ENCODE assay signal across 8 cellular contexts in the genomic region with DNA sequence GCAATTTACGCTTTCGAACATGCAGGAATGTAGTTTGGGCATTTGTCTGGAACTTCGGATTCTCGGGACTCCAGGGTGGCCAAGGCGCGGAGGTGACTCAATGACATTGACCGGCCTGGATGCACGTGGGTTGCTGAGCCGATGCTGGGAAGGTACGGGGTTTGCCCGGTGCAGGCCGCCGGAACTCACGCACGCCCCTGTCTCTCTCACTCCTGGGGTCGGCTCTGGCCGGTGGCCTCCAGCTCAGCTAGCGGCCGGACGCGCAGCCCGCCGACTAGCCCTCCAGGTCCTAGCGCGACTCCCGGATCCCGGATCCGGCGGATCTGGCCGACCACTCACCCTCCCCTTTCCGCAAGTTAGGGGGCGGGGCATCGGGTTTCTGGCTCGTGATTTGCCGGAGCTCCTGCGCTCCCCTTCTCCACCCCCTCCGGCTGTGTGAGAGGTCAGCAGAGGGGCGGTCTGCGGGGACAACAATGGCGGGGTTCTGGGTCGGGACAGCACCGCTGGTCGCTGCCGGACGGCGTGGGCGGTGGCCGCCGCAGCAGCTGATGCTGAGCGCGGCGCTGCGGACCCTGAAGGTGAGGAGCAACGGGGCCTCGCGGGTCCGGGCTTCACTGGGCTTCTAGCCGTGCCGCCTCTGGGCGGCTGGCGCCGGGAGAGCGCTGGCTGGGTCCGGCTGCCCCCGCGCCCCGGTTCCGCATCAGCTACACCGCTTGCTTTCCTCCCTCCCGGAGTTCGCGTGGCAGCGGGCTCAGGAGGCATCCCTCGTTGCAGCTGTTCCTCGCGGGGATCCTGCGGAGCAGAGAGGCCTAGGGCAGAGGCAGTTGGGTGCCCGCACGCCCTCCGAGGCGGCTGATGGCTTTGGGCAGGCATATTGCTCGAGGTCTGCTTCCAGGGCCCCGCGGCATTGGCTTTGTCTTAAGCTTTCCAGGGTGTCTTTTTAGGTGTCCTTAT. TPM values are rescaled to one million over a fixed set of nuclear protein-coding genes. Genes with fewer than 3 reads are reported as not detected.
A peak's percentile ranks its signal among the peaks of the same experiment; 100 is the strongest.
DNase-seq lines count a peak whose midpoint lies in the region; ATAC-seq and TF ChIP-seq lines count a peak whose summit lies in the region.

A gene with protein sequence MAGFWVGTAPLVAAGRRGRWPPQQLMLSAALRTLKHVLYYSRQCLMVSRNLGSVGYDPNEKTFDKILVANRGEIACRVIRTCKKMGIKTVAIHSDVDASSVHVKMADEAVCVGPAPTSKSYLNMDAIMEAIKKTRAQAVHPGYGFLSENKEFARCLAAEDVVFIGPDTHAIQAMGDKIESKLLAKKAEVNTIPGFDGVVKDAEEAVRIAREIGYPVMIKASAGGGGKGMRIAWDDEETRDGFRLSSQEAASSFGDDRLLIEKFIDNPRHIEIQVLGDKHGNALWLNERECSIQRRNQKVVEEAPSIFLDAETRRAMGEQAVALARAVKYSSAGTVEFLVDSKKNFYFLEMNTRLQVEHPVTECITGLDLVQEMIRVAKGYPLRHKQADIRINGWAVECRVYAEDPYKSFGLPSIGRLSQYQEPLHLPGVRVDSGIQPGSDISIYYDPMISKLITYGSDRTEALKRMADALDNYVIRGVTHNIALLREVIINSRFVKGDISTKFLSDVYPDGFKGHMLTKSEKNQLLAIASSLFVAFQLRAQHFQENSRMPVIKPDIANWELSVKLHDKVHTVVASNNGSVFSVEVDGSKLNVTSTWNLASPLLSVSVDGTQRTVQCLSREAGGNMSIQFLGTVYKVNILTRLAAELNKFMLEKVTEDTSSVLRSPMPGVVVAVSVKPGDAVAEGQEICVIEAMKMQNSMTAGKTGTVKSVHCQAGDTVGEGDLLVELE (plus strand): TSS at position 446 of the 954 bp plus-strand sequence. CDS start 28 bp downstream, at position 474.

- peak; percentile 94 for DNase-seq in EH (ENCODE audit: low read depth)
- peak; percentile 96 for DNase-seq in GM23248
- DNase-seq in LHCN-M2 (ENCODE audit: low read depth) = peak; percentile 95
- peak; percentile 30 for DNase-seq in SIG-M5 (lab: John Stamatoyannopoulos, UW)
- peak; percentile 64 for DNase-seq in activated gamma-delta T cell treated with anti-CD3 and anti-CD28 coated beads, Interleukin-2, amount 50 U/mL, for 16 hours (ENCODE audit: low read depth)
- peak; percentile 94 to 98 for DNase-seq in foreskin fibroblast
- peak; percentile 77 to 83 for DNase-seq in stimulated activated naive CD8-positive, alpha-beta T cell treated with anti-CD3 and anti-CD28 coated beads, Interleukin-15, amount 100 ng/mL, for 72 hours

- no peaks in the 10 kb centered on the region for H3K9me3 ChIP-seq in GM23248 (ENCODE audit: low read depth)
- H3K9me3 ChIP-seq in neural cell (ENCODE audit: low read length) = no peaks in the 10 kb centered on the region

- peak within 1 kb of the TSS; percentile 89 to 91 for H3K27ac Mint-ChIP-seq in stimulated activated naive CD8-positive, alpha-beta T cell treated with anti-CD3 and anti-CD28 coated beads, Interleukin-15, amount 100 ng/mL, for 72 hours

- H3K4me3 Mint-ChIP-seq in stimulated activated naive CD8-positive, alpha-beta T cell treated with anti-CD3 and anti-CD28 coated beads, Interleukin-15, amount 100 ng/mL, for 72 hours = peak within 1 kb of the TSS; percentile 93 to 95

- TF ChIP-seq RAD21 in neural cell (conservative IDR thresholded peaks at IDR 0.05) = no peak

- no peaks in the 10 kb centered on the region for H4K20me1 ChIP-seq in GM23248 (ENCODE audit: insufficient read depth)
- no peaks in the 10 kb centered on the region for H4K20me1 ChIP-seq in neural cell (ENCODE audit: insufficient read depth)

- H3K4me2 ChIP-seq in GM23248 (ENCODE audit: unreplicated experiment) = peak within 1 kb of the TSS; percentile 96
- H3K4me2 ChIP-seq in neural cell (ENCODE audit: low read length) = peak within 1 kb of the TSS; percentile 87

- no peaks in the 10 kb centered on the region for H3K27me3 ChIP-seq in GM23248 (replicated peaks; ENCODE audit: insufficient read depth)
- no peaks in the 10 kb centered on the region for H3K27me3 ChIP-seq in neural cell (ENCODE audit: insufficient read depth, low read depth, low read length)

- H3K36me3 ChIP-seq in GM23248 (ENCODE audit: low read depth) = no peaks in the 10 kb centered on the region
- H3K36me3 ChIP-seq in neural cell (ENCODE audit: insufficient read depth, low read length) = no peaks in the 10 kb centered on the region

- H2AFZ ChIP-seq in GM23248 = peak within 1 kb of the TSS; percentile 99
- peak within 1 kb of the TSS; percentile 77 for H2AFZ ChIP-seq in neural cell (ENCODE audit: low read depth, low read length)

- peaks cover 48% of the 10 kb centered on the region for H3K79me2 ChIP-seq in GM23248 (ENCODE audit: insufficient read depth)
- peaks cover 47% of the 10 kb centered on the region for H3K79me2 ChIP-seq in neural cell (replicated peaks; ENCODE audit: insufficient read depth, low read length)

- TF ChIP-seq EP300 in neural cell (conservative IDR thresholded peaks at IDR 0.05; ENCODE audit: poor library complexity, severe bottlenecking) = peak; percentile 27

- in situ Hi-C loops in GM23248 (cut with MboI) = no loop called here

- no peaks in the 10 kb centered on the region for H3K9me3 Mint-ChIP-seq in stimulated activated naive CD8-positive, alpha-beta T cell treated with anti-CD3 and anti-CD28 coated beads, Interleukin-15, amount 100 ng/mL, for 72 hours

- no peak for TF ChIP-seq CTCF in foreskin fibroblast (IDR thresholded peaks at IDR 0.05; ENCODE audit: low read depth, low read length)
- TF ChIP-seq CTCF in neural cell (IDR thresholded peaks at IDR 0.05; ENCODE audit: poor library complexity, severe bottlenecking) = peak; percentile 20

- H3K4me1 Mint-ChIP-seq in stimulated activated naive CD8-positive, alpha-beta T cell treated with anti-CD3 and anti-CD28 coated beads, Interleukin-15, amount 100 ng/mL, for 72 hours = peaks cover 36% of the 10 kb centered on the region

- H3K27ac ChIP-seq in GM23248 = peak within 1 kb of the TSS; percentile 74
- H3K27ac ChIP-seq in neural cell (ENCODE audit: low read length) = peak within 1 kb of the TSS; percentile 51

- ATAC-seq in stimulated activated naive CD8-positive, alpha-beta T cell treated with anti-CD3 and anti-CD28 coated beads, Interleukin-15, amount 100 ng/mL, for 72 hours = peak; percentile 86

- H3K9me2 ChIP-seq in GM23248 (ENCODE audit: insufficient read depth) = no peaks in the 10 kb centered on the region
- no peaks in the 10 kb centered on the region for H3K9me2 ChIP-seq in neural cell (ENCODE audit: insufficient read depth, low read length)

- no peaks in the 10 kb centered on the region for H3F3A ChIP-seq in GM23248 (ENCODE audit: insufficient read depth)
- H3F3A ChIP-seq in neural cell (ENCODE audit: insufficient read depth, low read length, poor library complexity, severe bottlenecking) = no peaks in the 10 kb centered on the region

- WGBS in GM23248 (ENCODE audit: low coverage in 1 of 2, low lambda C conversion rate in 2 of 2, missing lambda C conversion rate in 2 of 2), 2 experiments = 1% methylated on average over 49 to 64 of the region's 84 CpGs

- H3K9ac ChIP-seq in GM23248 (peak within 1 kb of the TSS; percentile 88), neural cell (ENCODE audit: low read length) (peak within 1 kb of the TSS; percentile 75)

- H3K4me1 ChIP-seq in GM23248 (ENCODE audit: insufficient read depth) = peaks cover 8% of the 10 kb centered on the region

- no peaks in the 10 kb centered on the region for H3K27me3 Mint-ChIP-seq in stimulated activated naive CD8-positive, alpha-beta T cell treated with anti-CD3 and anti-CD28 coated beads, Interleukin-15, amount 100 ng/mL, for 72 hours

- H3K4me3 ChIP-seq in GM23248 = peak within 1 kb of the TSS; percentile 96
- peak within 1 kb of the TSS; percentile 86 to 89 for H3K4me3 ChIP-seq in foreskin fibroblast (ENCODE audit: low read depth in 1 of 2, low read length in 2 of 2)
- peak within 1 kb of the TSS; percentile 88 for H3K4me3 ChIP-seq in neural cell (ENCODE audit: low read length)

TF ChIP-seq in neural cell, 6 proteins besides CTCF, POLR2A, EP300 and RAD21:
- TF ChIP-seq TAF1 (IDR thresholded peaks at IDR 0.05; ENCODE audit: low read depth) (no peak), SMC3 (conservative IDR thresholded peaks at IDR 0.05; ENCODE audit: poor library complexity) (no peak), POLR2AphosphoS5 (IDR thresholded peaks at IDR 0.05) (peak; percentile 75), EZH2 (IDR thresholded peaks at IDR 0.05; ENCODE audit: borderline replicate concordance, insufficient read depth, low read length, poor library complexity, severe bottlenecking) (no peak), MXI1 (conservative IDR thresholded peaks at IDR 0.05; ENCODE audit: poor library complexity, severe bottlenecking) (peak; percentile 86)
- TF ChIP-seq, protein P1, sequence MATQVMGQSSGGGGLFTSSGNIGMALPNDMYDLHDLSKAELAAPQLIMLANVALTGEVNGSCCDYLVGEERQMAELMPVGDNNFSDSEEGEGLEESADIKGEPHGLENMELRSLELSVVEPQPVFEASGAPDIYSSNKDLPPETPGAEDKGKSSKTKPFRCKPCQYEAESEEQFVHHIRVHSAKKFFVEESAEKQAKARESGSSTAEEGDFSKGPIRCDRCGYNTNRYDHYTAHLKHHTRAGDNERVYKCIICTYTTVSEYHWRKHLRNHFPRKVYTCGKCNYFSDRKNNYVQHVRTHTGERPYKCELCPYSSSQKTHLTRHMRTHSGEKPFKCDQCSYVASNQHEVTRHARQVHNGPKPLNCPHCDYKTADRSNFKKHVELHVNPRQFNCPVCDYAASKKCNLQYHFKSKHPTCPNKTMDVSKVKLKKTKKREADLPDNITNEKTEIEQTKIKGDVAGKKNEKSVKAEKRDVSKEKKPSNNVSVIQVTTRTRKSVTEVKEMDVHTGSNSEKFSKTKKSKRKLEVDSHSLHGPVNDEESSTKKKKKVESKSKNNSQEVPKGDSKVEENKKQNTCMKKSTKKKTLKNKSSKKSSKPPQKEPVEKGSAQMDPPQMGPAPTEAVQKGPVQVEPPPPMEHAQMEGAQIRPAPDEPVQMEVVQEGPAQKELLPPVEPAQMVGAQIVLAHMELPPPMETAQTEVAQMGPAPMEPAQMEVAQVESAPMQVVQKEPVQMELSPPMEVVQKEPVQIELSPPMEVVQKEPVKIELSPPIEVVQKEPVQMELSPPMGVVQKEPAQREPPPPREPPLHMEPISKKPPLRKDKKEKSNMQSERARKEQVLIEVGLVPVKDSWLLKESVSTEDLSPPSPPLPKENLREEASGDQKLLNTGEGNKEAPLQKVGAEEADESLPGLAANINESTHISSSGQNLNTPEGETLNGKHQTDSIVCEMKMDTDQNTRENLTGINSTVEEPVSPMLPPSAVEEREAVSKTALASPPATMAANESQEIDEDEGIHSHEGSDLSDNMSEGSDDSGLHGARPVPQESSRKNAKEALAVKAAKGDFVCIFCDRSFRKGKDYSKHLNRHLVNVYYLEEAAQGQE (IDR thresholded peaks at IDR 0.05; ENCODE audit: borderline replicate concordance) = no peak

RNA-seq across cellular contexts. Expression of the gene that starts here (rescaled TPM):
- 9.1 and 10.0 TPM in 2 replicates for total RNA-seq in GM23248 (2014; rRNA removed; shearing (Covaris generic))
- 9.6 and 11.3 TPM in 2 replicates for polyA plus RNA-seq in GM23248 (2016; fragmentation: Nextera tagmentation; extraction: Ambion mirVana)
- 7.9 and 10.5 TPM in 2 replicates for total RNA-seq in LHCN-M2 (2014; rRNA removed)
- 6.3 TPM for polyA plus RNA-seq in LHCN-M2 (2012)
- polyA plus RNA-seq in neural cell = 17.0 and 21.2 TPM in 2 replicates
- 219 and 258 TPM in 2 replicates for polyA minus RNA-seq in neural cell

Comparison
In these comparisons a context has a peak if more than half of its experiments do, and no peak if none do; other contexts are left out.
1. Peak in every context shown above with its lines: DNase-seq, ATAC-seq, H3K4me3 ChIP-seq and H3K27ac ChIP-seq.
2. DNase-seq: peak in every context shown above with its lines; median percentile 96 in GM23248; 96 in foreskin fibroblast; 95 in LHCN-M2; 94 in EH; 80 in stimulated activated naive CD8-positive, alpha-beta T cell treated with anti-CD3 and anti-CD28 coated beads, Interleukin-15, amount 100 ng/mL, for 72 hours; 64 in activated gamma-delta T cell treated with anti-CD3 and anti-CD28 coated beads, Interleukin-2, amount 50 U/mL, for 16 hours; 30 in SIG-M5.